ENCODE assay signal across 8 cellular contexts in genomic region chr2:63842149-63843061, GRCh38. TPM values are rescaled to one million over a fixed set of nuclear protein-coding genes. Genes with fewer than 3 reads are reported as not detected.
DNase-seq lines count a peak whose midpoint lies in the region; ATAC-seq and TF ChIP-seq lines count a peak whose summit lies in the region.

No MANE protein-coding gene starts in this region.

- peaks cover 25% of the 10 kb centered on the region for H3K4me1 ChIP-seq in osteoblast (ENCODE audit: insufficient read depth, low read length)

- peak overlapping the region; percentile 55 for H2AFZ ChIP-seq in osteoblast (ENCODE audit: low read length)

- no peaks in the 10 kb centered on the region for H3K27me3 ChIP-seq in osteoblast (ENCODE audit: insufficient read depth, low read length)

- H3K36me3 Mint-ChIP-seq in activated T-cell treated with anti-CD3 and anti-CD28 coated beads, Interleukin-2, amount 50 U/mL, for 72 hours (ENCODE audit: insufficient read depth in 2 of 2): peaks cover 5% of the 10 kb centered on the region in 2 donors

- peak overlapping the region; percentile 93 for H3K4me2 ChIP-seq in osteoblast (ENCODE audit: insufficient read depth, low read length)

- peak overlapping the region; percentile 82 for H3K4me3 ChIP-seq in osteoblast (ENCODE audit: insufficient read depth, low read length)

- peaks cover 27% of the 10 kb centered on the region for H4K20me1 ChIP-seq in osteoblast (ENCODE audit: insufficient read depth, low read length)

- no peak for ATAC-seq in activated T-cell treated with anti-CD3 and anti-CD28 coated beads, Interleukin-2, amount 50 U/mL, for 72 hours (replicated peaks in 1 of 2)
- ATAC-seq in GM18870 (IDR thresholded peaks at IDR 0.05; ENCODE audit: unreplicated experiment): no peak

- peak overlapping the region; percentile 89 for H3K27ac ChIP-seq in osteoblast (ENCODE audit: low read depth, low read length)

- H3K4me3 Mint-ChIP-seq in activated T-cell treated with anti-CD3 and anti-CD28 coated beads, Interleukin-2, amount 50 U/mL, for 72 hours: peak overlapping the region; percentile 100

- peaks cover 0 to 2% of the 10 kb centered on the region in 2 donors for H3K9me3 Mint-ChIP-seq in activated T-cell treated with anti-CD3 and anti-CD28 coated beads, Interleukin-2, amount 50 U/mL, for 72 hours

- peak overlapping the region; percentile 95 for H3K27ac Mint-ChIP-seq in activated T-cell treated with anti-CD3 and anti-CD28 coated beads, Interleukin-2, amount 50 U/mL, for 72 hours

- no peaks in the 10 kb centered on the region for H3K27me3 Mint-ChIP-seq in activated T-cell treated with anti-CD3 and anti-CD28 coated beads, Interleukin-2, amount 50 U/mL, for 72 hours (ENCODE audit: low read depth)

- peak; percentile 37 to 54 for DNase-seq in NCI-H2081 (lab: John Stamatoyannopoulos, UW)
- no peak for DNase-seq in NCI-H2081 treated with DMSO at 0.1 percent for 48 hours (lab: John Stamatoyannopoulos, UW)
- DNase-seq in NCI-H146 (lab: John Stamatoyannopoulos, UW): peak; percentile 36
- DNase-seq in activated T-cell treated with anti-CD3 and anti-CD28 coated beads, Interleukin-2, amount 50 U/mL, for 72 hours: no peak
- peak; percentile 3 for DNase-seq in germinal center (ENCODE audit: low spot score)
- peak; percentile 68 for DNase-seq in osteoblast (ENCODE audit: insufficient read length, low spot score, missing footprints)
- DNase-seq in stimulated activated naive CD4-positive, alpha-beta T cell treated with Interleukin-2 at 50 U/mL for 16 hours (lab: John Stamatoyannopoulos, UW): no peak

- peaks cover 55% of the 10 kb centered on the region for H3K4me1 Mint-ChIP-seq in activated T-cell treated with anti-CD3 and anti-CD28 coated beads, Interleukin-2, amount 50 U/mL, for 72 hours (ENCODE audit: low read depth)

- peaks cover 57% of the 10 kb centered on the region for H3K79me2 ChIP-seq in osteoblast (ENCODE audit: insufficient read depth, low read length)

- no peak for TF ChIP-seq CTCF in osteoblast (IDR thresholded peaks at IDR 0.05; ENCODE audit: extremely low read depth, low read depth, low read length)

- H3K9me3 ChIP-seq in osteoblast (ENCODE audit: low read depth, low read length): no peaks in the 10 kb centered on the region

- H3K36me3 ChIP-seq in osteoblast (ENCODE audit: insufficient read depth, low read length): no peaks in the 10 kb centered on the region

RNA-seq across cellular contexts. Expression of gene UGP2, which starts 0.7 kb away (rescaled TPM):
- total RNA-seq in activated T-cell treated with anti-CD3 and anti-CD28 coated beads, Interleukin-2, amount 50 U/mL, for 72 hours: 10 to 100 TPM; 89.7 to 93.2 TPM
- 123 and 133 TPM in 2 replicates for total RNA-seq in osteoblast

Comparison
In these comparisons a context has a peak if more than half of its experiments do, and no peak if none do; other contexts are left out.
1. DNase-seq: peak in NCI-H2081 (2 of 2), NCI-H146 (single experiment), germinal center (single experiment) and osteoblast (single experiment); none in NCI-H2081 treated with DMSO at 0.1 percent for 48 hours (single experiment), activated T-cell treated with anti-CD3 and anti-CD28 coated beads, Interleukin-2, amount 50 U/mL, for 72 hours (0 of 2) and stimulated activated naive CD4-positive, alpha-beta T cell treated with Interleukin-2 at 50 U/mL for 16 hours (single experiment).